In genomic region chrX:126165721-126166401, GRCh38 we compare ENCODE assay signal across 9 cellular contexts. TPM values are rescaled to one million over a fixed set of nuclear protein-coding genes. Genes with fewer than 3 reads are reported as not detected.
DNase-seq lines count a peak whose midpoint lies in the region; ATAC-seq and TF ChIP-seq lines count a peak whose summit lies in the region.
"Had no signal": no experiment of that assay in that cellular context is flagged by ENCODE, and none has a peak within 500 bp of the region (broad histone marks: within the 10 kb centered on the region; RNA-seq: fewer than 3 reads in every experiment).

TSS of gene DCAF12L2 (minus strand) at chrX:126166289. CDS start at chrX:126165924, 365 bp downstream.

- peak within 1 kb of the TSS; percentile 83 for H3K4me3 Mint-ChIP-seq in type B pancreatic cell

- no peaks in the 10 kb centered on the region for H3K9me3 Mint-ChIP-seq in type B pancreatic cell
- H3K9me3 Mint-ChIP-seq: activated naive CD4-positive, alpha-beta T cell treated with anti-CD3 and anti-CD28 coated beads, Interleukin-2, amount 50 U/mL, for 72 hours had no signal

- peaks cover 14% of the 10 kb centered on the region for H3K27me3 Mint-ChIP-seq in type B pancreatic cell

- TF ChIP-seq CTCF in coronary artery (IDR thresholded peaks at IDR 0.05), result no peak
- TF ChIP-seq CTCF in left lung (IDR thresholded peaks at IDR 0.05), result no peak
- TF ChIP-seq CTCF in type B pancreatic cell (conservative IDR thresholded peaks at IDR 0.05), result no peak

- no peaks in the 10 kb centered on the region for H3K9me3 ChIP-seq in left lung
- no peaks in the 10 kb centered on the region for H3K9me3 ChIP-seq in SJCRH30 (replicated peaks)

- H3K4me1 Mint-ChIP-seq in type B pancreatic cell (ENCODE audit: unreplicated experiment), result no peaks in the 10 kb centered on the region

- H3K36me3 ChIP-seq in left lung (no peaks in the 10 kb centered on the region), SJCRH30 (no peaks in the 10 kb centered on the region)

- H3K27me3 ChIP-seq in left lung, result peaks cover 0 to 30% of the 10 kb centered on the region in 2 donors
- H3K27me3 ChIP-seq in SJCRH30, result no peaks in the 10 kb centered on the region

- DNase-seq in activated gamma-delta T cell (lab: John Stamatoyannopoulos, UW) (peak; percentile 5), activated gamma-delta T cell treated with Interleukin-2 at 50 U/mL for 16 hours (no peak), coronary artery (ENCODE audit: low spot score) (no peak), left lung (peak; percentile 22 to 54), type B pancreatic cell (ENCODE audit: extremely low spot score, unreplicated experiment) (no peak), SJCRH30 (no peak), DMS153 treated with DMSO at 0.1 percent for 48 hours (lab: John Stamatoyannopoulos, UW; ENCODE audit: unreplicated experiment) (no peak)

- H3K27ac ChIP-seq in coronary artery, result no peak within 1 kb of the TSS
- H3K27ac ChIP-seq in left lung, result no peak within 1 kb of the TSS
- H3K27ac ChIP-seq in SJCRH30, result no peak within 1 kb of the TSS

- ATAC-seq in left lung (peak; percentile 26), HG03175 (IDR thresholded peaks at IDR 0.05; ENCODE audit: unreplicated experiment) (no peak)

- H3K36me3 Mint-ChIP-seq in type B pancreatic cell, result no peaks in the 10 kb centered on the region
- H3K36me3 Mint-ChIP-seq: activated naive CD4-positive, alpha-beta T cell treated with anti-CD3 and anti-CD28 coated beads, Interleukin-2, amount 50 U/mL, for 72 hours had no signal

- no peak within 1 kb of the TSS for H3K27ac Mint-ChIP-seq in type B pancreatic cell
- H3K27ac Mint-ChIP-seq: activated naive CD4-positive, alpha-beta T cell treated with anti-CD3 and anti-CD28 coated beads, Interleukin-2, amount 50 U/mL, for 72 hours had no signal

- intact Hi-C loops in left lung (cut with DNase I), result no loop called here

- H3K4me3 ChIP-seq in coronary artery, result peak within 1 kb of the TSS; percentile 58
- no peak within 1 kb of the TSS for H3K4me3 ChIP-seq in left lung
- H3K4me3 ChIP-seq in SJCRH30, result no peak within 1 kb of the TSS

- no peaks in the 10 kb centered on the region for H3K4me1 ChIP-seq in left lung
- no peaks in the 10 kb centered on the region for H3K4me1 ChIP-seq in SJCRH30

RNA-seq across cellular contexts. Expression of gene DCAF12L2, which starts in this region (rescaled TPM):
- total RNA-seq in left lung, result under 1 TPM in 1 of 2 donors, not detected in 1; 0.09 TPM
- 0.64 and 0.85 TPM in 2 replicates for total RNA-seq in type B pancreatic cell (ENCODE audit: low replicate concordance)
- total RNA-seq in SJCRH30 (2014; rRNA removed; shearing (Covaris generic)), result not detected in 2 replicates
- total RNA-seq: activated naive CD4-positive, alpha-beta T cell treated with anti-CD3 and anti-CD28 coated beads, Interleukin-2, amount 50 U/mL, for 72 hours had no signal

Comparison
In these comparisons a context has a peak if more than half of its experiments do, and no peak if none do; other contexts are left out.
1. Peak in DNase-seq and ATAC-seq in left lung; RNA of the gene not detected or under 1 TPM.